ENCODE assay signal across 12 cellular contexts in genomic region chr7:159067870-159068787, GRCh38.
DNase-seq lines count a peak whose midpoint lies in the region; ATAC-seq, FAIRE-seq and TF ChIP-seq lines count a peak whose summit lies in the region.
"Had no signal": no experiment of that assay in that cellular context is flagged by ENCODE, and none has a peak within 500 bp of the region (broad histone marks: within the 10 kb centered on the region; RNA-seq: fewer than 3 reads in every experiment).

No MANE protein-coding gene starts in this region.

- no peaks in the 10 kb centered on the region for H3K9me3 ChIP-seq in astrocyte (ENCODE audit: insufficient read depth, low read depth, low read length)

- no peak for FAIRE-seq in astrocyte (lab: Jason Lieb, UNC)

- H3K9ac ChIP-seq in astrocyte (ENCODE audit: low read length) (no peak overlapping the region), rectal smooth muscle tissue (ENCODE audit: low read length) (no peak overlapping the region)

- H3K4me1 Mint-ChIP-seq in astrocyte (ENCODE audit: low read depth, unreplicated experiment) = no peaks in the 10 kb centered on the region
- H3K4me1 Mint-ChIP-seq: memory B cell had no signal

- H3K4me3 Mint-ChIP-seq in astrocyte (ENCODE audit: unreplicated experiment) = no peak overlapping the region
- H3K4me3 Mint-ChIP-seq: memory B cell had no signal

- H3K4me3 ChIP-seq in astrocyte (ENCODE audit: insufficient read depth, low read depth, low read length) (no peak overlapping the region), rectal smooth muscle tissue (ENCODE audit: low read length) (no peak overlapping the region)

- no peak overlapping the region for H3K4me2 ChIP-seq in astrocyte (ENCODE audit: low read length)

- H3K4me1 ChIP-seq in astrocyte (ENCODE audit: insufficient read depth, low read length) (no peaks in the 10 kb centered on the region), rectal smooth muscle tissue (ENCODE audit: control insufficient read depth, insufficient read depth, low read length) (peaks cover 3% of the 10 kb centered on the region)

- H2AFZ ChIP-seq in astrocyte (ENCODE audit: low read depth, low read length) = peak overlapping the region; percentile 26

- no peak overlapping the region for H3K27ac ChIP-seq in astrocyte (ENCODE audit: low read depth, low read length)
- peak overlapping the region; percentile 72 for H3K27ac ChIP-seq in rectal smooth muscle tissue (ENCODE audit: low read depth, low read length)

- H3K27me3 ChIP-seq in astrocyte (ENCODE audit: insufficient read depth, low read length) = no peaks in the 10 kb centered on the region
- no peaks in the 10 kb centered on the region for H3K27me3 ChIP-seq in rectal smooth muscle tissue (ENCODE audit: control insufficient read depth, insufficient read depth, low read length)

- TF ChIP-seq CTCF in astrocyte (IDR thresholded peaks at IDR 0.05; ENCODE audit: insufficient read depth, low read depth, low read length) = no peak

- H3K36me3 ChIP-seq in astrocyte (ENCODE audit: insufficient read depth, low read length) (no peaks in the 10 kb centered on the region), rectal smooth muscle tissue (ENCODE audit: control insufficient read depth, insufficient read depth, low read length) (no peaks in the 10 kb centered on the region)

- peaks cover 3% of the 10 kb centered on the region for H3K9me3 Mint-ChIP-seq in astrocyte (ENCODE audit: unreplicated experiment)
- H3K9me3 Mint-ChIP-seq: memory B cell had no signal

- H3K79me2 ChIP-seq in astrocyte (ENCODE audit: insufficient read depth, low read length) = no peaks in the 10 kb centered on the region

- ATAC-seq in GM18520 (IDR thresholded peaks at IDR 0.05; ENCODE audit: unreplicated experiment) (no peak), GM18907 (IDR thresholded peaks at IDR 0.05; ENCODE audit: unreplicated experiment) (no peak)
- ATAC-seq: Panc1 had no signal

- peaks cover 25% of the 10 kb centered on the region for H3K27me3 Mint-ChIP-seq in astrocyte (ENCODE audit: low read depth, unreplicated experiment)

- no peaks in the 10 kb centered on the region for H4K20me1 ChIP-seq in astrocyte (ENCODE audit: insufficient read depth, low read length)

- H3K36me3 Mint-ChIP-seq in astrocyte (ENCODE audit: low read depth, unreplicated experiment) = no peaks in the 10 kb centered on the region
- H3K36me3 Mint-ChIP-seq: memory B cell had no signal

- DNase-seq in Daoy (ENCODE audit: low read depth) = peak; percentile 30
- DNase-seq in astrocyte (ENCODE audit: low read depth) = no peak
- peak; percentile 53 for DNase-seq in islet precursor cell
- DNase-seq in kidney tubule cell (ENCODE audit: low spot score) = no peak
- DNase-seq in NCI-H345 (lab: John Stamatoyannopoulos, UW) = no peak
- DNase-seq: DMS 273 treated with DMSO at 0.1 percent for 48 hours; effector CD8-positive, alpha-beta T cell had no signal

- H3K27ac Mint-ChIP-seq in astrocyte (ENCODE audit: unreplicated experiment) = no peak overlapping the region
- H3K27ac Mint-ChIP-seq: memory B cell had no signal

Comparison
In these comparisons a context has a peak if more than half of its experiments do, and no peak if none do; other contexts are left out.
1. DNase-seq: peak in Daoy (single experiment) and islet precursor cell (single experiment); none in astrocyte (single experiment), kidney tubule cell (single experiment) and NCI-H345 (single experiment).